Comparison of ENCODE assay signal across 1 cellular context in the genomic region with DNA sequence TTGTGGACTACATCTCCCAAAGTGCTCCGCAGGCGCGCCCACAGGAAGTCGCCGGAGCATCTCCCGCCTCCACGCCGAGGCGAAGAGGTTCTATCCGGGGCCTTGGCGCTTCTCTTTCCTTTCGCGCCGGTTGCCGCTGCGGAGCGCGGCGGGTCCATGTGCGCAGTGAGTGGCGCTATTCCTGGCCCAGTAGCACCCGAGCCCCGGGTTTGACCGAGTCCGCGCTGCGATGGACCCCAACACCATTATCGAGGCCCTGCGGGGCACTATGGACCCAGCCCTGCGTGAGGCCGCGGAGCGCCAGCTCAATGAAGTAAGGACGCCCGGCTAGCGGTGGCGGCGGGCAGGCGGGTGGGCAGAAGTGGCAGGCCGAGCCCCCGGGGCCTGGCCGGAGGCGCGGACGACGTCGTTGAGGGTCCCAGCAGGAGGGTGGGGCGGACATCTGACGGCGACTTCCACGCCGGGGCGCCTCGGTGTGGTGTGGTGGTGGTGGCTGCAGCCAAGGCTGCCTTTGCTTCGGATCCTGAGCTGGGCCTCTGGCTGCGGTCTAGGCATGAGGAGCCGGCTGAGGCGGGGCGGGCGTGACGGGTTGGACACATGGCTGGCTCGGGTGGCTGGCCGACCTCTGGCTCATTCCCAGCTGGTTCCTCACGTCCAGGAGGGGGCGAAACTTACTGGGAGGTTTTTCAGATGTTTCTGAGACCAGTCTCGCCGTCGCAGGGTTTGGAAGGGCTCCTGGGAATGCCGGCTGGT.
TF ChIP-seq lines count a peak whose summit lies in the region.

A gene (plus strand): TSS at position 118 of the 753 bp plus-strand sequence. CDS start 112 bp downstream, at position 230.

TF ChIP-seq in HepG2, 621 proteins besides CTCF, POLR2A, EP300 and RAD21 (continued from another document and continues in another):
- TF ChIP-seq, protein P1, sequence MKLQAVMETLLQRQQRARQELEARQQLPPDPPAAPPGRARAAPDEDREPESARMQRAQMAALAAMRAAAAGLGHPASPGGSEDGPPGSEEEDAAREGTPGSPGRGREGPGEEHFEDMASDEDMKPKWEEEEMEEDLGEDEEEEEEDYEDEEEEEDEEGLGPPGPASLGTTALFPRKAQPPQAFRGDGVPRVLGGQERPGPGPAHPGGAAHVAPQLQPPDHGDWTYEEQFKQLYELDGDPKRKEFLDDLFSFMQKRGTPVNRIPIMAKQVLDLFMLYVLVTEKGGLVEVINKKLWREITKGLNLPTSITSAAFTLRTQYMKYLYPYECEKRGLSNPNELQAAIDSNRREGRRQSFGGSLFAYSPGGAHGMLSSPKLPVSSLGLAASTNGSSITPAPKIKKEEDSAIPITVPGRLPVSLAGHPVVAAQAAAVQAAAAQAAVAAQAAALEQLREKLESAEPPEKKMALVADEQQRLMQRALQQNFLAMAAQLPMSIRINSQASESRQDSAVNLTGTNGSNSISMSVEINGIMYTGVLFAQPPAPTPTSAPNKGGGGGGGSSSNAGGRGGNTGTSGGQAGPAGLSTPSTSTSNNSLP (IDR thresholded peaks at IDR 0.05; ENCODE audit: low read depth, low read length), result no peak
- TF ChIP-seq, protein P2, sequence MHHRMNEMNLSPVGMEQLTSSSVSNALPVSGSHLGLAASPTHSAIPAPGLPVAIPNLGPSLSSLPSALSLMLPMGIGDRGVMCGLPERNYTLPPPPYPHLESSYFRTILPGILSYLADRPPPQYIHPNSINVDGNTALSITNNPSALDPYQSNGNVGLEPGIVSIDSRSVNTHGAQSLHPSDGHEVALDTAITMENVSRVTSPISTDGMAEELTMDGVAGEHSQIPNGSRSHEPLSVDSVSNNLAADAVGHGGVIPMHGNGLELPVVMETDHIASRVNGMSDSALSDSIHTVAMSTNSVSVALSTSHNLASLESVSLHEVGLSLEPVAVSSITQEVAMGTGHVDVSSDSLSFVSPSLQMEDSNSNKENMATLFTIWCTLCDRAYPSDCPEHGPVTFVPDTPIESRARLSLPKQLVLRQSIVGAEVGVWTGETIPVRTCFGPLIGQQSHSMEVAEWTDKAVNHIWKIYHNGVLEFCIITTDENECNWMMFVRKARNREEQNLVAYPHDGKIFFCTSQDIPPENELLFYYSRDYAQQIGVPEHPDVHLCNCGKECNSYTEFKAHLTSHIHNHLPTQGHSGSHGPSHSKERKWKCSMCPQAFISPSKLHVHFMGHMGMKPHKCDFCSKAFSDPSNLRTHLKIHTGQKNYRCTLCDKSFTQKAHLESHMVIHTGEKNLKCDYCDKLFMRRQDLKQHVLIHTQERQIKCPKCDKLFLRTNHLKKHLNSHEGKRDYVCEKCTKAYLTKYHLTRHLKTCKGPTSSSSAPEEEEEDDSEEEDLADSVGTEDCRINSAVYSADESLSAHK (CRISPR knock-in tag; IDR thresholded peaks at IDR 0.05; ENCODE audit: borderline replicate concordance), result no peak
- TF ChIP-seq PRMT3 (CRISPR knock-in tag; IDR thresholded peaks at IDR 0.05; ENCODE audit: borderline replicate concordance, low read depth) (no peak), ZNF883 (CRISPR knock-in tag; IDR thresholded peaks at IDR 0.05; ENCODE audit: not compliant biosample characterization) (peak; percentile 90), JDP2 (CRISPR knock-in tag; IDR thresholded peaks at IDR 0.05; ENCODE audit: borderline replicate concordance) (no peak), NR2F6 (IDR thresholded peaks at IDR 0.05) (no peak), NR2F6 (CRISPR knock-in tag; IDR thresholded peaks at IDR 0.05) (no peak), SNAPC2 (CRISPR knock-in tag; IDR thresholded peaks at IDR 0.05) (no peak), ZNF75D (CRISPR knock-in tag; IDR thresholded peaks at IDR 0.05; ENCODE audit: borderline replicate concordance) (0 out of 2 replicates have a peak, but pooled peaks have one; percentile 76), EHMT2 (IDR thresholded peaks at IDR 0.05; ENCODE audit: borderline replicate concordance, low read depth, low read length) (no peak), RARA (CRISPR knock-in tag; IDR thresholded peaks at IDR 0.05) (no peak), ZFP36L2 (CRISPR knock-in tag; IDR thresholded peaks at IDR 0.05) (no peak), MBNL3 (CRISPR knock-in tag; conservative IDR thresholded peaks at IDR 0.05) (no peak), ZNF772 (CRISPR knock-in tag; IDR thresholded peaks at IDR 0.05) (no peak; the same call in 1 of the 2 replicates), PHF21A (CRISPR knock-in tag; IDR thresholded peaks at IDR 0.05) (peak; percentile 34; the same call in 1 of the 2 replicates), ZNF816 (CRISPR knock-in tag; IDR thresholded peaks at IDR 0.05; ENCODE audit: borderline replicate concordance) (no peak), MTA1 (CRISPR knock-in tag; IDR thresholded peaks at IDR 0.05; ENCODE audit: borderline replicate concordance) (no peak), YY1 (IDR thresholded peaks at IDR 0.05; ENCODE audit: insufficient read depth, insufficient replicate concordance, low read depth, low read length) (peak; percentile 49), ZNF326 (CRISPR knock-in tag; IDR thresholded peaks at IDR 0.05; ENCODE audit: borderline replicate concordance) (no peak), CBX1 (IDR thresholded peaks at IDR 0.05; ENCODE audit: low read depth) (no peak), GPN1 (CRISPR knock-in tag; IDR thresholded peaks at IDR 0.05; ENCODE audit: borderline replicate concordance) (no peak), SMAD3 (CRISPR knock-in tag; IDR thresholded peaks at IDR 0.05) (0 out of 2 replicates have a peak, but pooled peaks have one; percentile 61), ZNF124 (CRISPR knock-in tag; IDR thresholded peaks at IDR 0.05) (peak; percentile 46; the same call in 1 of the 2 replicates), ZMYM4 (CRISPR knock-in tag; IDR thresholded peaks at IDR 0.05) (peak; percentile 61), RXRA (CRISPR knock-in tag; IDR thresholded peaks at IDR 0.05) (peak; percentile 76), ZNF616 (CRISPR knock-in tag; IDR thresholded peaks at IDR 0.05; ENCODE audit: low read depth) (no peak), JUN (CRISPR knock-in tag; IDR thresholded peaks at IDR 0.05) (no peak), SMARCE1 (IDR thresholded peaks at IDR 0.05; ENCODE audit: borderline replicate concordance) (no peak), SSRP1 (CRISPR knock-in tag; IDR thresholded peaks at IDR 0.05) (no peak)
- TF ChIP-seq, protein P3, sequence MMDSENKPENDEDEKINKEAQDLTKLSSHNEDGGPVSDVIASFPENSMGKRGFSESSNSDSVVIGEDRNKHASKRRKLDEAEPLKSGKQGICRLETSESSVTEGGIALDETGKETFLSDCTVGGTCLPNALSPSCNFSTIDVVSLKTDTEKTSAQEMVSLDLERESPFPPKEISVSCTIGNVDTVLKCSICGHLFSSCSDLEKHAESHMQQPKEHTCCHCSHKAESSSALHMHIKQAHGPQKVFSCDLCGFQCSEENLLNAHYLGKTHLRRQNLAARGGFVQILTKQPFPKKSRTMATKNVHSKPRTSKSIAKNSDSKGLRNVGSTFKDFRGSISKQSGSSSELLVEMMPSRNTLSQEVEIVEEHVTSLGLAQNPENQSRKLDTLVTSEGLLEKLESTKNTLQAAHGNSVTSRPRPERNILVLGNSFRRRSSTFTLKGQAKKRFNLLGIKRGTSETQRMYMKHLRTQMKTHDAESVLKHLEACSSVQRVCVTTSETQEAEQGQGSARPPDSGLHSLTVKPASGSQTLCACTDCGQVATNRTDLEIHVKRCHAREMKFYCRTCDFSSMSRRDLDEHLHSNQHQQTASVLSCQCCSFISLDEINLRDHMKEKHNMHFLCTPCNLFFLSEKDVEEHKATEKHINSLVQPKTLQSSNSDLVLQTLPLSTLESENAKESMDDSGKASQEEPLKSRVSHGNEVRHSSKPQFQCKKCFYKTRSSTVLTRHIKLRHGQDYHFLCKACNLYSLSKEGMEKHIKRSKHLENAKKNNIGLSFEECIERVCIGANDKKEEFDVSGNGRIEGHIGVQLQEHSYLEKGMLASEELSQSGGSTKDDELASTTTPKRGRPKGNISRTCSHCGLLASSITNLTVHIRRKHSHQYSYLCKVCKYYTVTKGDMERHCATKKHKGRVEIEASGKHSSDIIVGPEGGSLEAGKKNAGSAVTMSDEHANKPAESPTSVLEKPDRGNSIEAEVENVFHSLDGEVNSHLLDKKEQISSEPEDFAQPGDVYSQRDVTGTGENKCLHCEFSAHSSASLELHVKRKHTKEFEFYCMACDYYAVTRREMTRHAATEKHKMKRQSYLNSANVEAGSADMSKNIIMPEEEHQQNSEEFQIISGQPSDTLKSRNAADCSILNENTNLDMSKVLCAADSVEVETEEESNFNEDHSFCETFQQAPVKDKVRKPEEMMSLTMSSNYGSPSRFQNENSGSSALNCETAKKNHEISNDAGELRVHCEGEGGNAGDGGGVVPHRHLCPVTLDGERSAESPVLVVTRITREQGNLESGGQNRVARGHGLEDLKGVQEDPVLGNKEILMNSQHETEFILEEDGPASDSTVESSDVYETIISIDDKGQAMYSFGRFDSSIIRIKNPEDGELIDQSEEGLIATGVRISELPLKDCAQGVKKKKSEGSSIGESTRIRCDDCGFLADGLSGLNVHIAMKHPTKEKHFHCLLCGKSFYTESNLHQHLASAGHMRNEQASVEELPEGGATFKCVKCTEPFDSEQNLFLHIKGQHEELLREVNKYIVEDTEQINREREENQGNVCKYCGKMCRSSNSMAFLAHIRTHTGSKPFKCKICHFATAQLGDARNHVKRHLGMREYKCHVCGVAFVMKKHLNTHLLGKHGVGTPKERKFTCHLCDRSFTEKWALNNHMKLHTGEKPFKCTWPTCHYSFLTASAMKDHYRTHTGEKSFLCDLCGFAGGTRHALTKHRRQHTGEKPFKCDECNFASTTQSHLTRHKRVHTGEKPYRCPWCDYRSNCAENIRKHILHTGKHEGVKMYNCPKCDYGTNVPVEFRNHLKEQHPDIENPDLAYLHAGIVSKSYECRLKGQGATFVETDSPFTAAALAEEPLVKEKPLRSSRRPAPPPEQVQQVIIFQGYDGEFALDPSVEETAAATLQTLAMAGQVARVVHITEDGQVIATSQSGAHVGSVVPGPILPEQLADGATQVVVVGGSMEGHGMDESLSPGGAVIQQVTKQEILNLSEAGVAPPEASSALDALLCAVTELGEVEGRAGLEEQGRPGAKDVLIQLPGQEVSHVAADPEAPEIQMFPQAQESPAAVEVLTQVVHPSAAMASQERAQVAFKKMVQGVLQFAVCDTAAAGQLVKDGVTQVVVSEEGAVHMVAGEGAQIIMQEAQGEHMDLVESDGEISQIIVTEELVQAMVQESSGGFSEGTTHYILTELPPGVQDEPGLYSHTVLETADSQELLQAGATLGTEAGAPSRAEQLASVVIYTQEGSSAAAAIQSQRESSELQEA (CRISPR knock-in tag; IDR thresholded peaks at IDR 0.05; ENCODE audit: not compliant biosample characterization), result peak; percentile 72
- TF ChIP-seq, protein P4, sequence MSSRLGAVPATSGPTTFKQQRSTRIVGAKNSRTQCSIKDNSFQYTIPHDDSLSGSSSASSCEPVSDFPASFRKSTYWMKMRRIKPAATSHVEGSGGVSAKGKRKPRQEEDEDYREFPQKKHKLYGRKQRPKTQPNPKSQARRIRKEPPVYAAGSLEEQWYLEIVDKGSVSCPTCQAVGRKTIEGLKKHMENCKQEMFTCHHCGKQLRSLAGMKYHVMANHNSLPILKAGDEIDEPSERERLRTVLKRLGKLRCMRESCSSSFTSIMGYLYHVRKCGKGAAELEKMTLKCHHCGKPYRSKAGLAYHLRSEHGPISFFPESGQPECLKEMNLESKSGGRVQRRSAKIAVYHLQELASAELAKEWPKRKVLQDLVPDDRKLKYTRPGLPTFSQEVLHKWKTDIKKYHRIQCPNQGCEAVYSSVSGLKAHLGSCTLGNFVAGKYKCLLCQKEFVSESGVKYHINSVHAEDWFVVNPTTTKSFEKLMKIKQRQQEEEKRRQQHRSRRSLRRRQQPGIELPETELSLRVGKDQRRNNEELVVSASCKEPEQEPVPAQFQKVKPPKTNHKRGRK (CRISPR knock-in tag; IDR thresholded peaks at IDR 0.05), result no peak
- TF ChIP-seq, protein P5, sequence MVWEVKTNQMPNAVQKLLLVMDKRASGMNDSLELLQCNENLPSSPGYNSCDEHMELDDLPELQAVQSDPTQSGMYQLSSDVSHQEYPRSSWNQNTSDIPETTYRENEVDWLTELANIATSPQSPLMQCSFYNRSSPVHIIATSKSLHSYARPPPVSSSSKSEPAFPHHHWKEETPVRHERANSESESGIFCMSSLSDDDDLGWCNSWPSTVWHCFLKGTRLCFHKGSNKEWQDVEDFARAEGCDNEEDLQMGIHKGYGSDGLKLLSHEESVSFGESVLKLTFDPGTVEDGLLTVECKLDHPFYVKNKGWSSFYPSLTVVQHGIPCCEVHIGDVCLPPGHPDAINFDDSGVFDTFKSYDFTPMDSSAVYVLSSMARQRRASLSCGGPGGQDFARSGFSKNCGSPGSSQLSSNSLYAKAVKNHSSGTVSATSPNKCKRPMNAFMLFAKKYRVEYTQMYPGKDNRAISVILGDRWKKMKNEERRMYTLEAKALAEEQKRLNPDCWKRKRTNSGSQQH (CRISPR knock-in tag; IDR thresholded peaks at IDR 0.05; ENCODE audit: low read depth), result peak; percentile 10; the same call in 1 of the 2 replicates
- TF ChIP-seq, protein P6, sequence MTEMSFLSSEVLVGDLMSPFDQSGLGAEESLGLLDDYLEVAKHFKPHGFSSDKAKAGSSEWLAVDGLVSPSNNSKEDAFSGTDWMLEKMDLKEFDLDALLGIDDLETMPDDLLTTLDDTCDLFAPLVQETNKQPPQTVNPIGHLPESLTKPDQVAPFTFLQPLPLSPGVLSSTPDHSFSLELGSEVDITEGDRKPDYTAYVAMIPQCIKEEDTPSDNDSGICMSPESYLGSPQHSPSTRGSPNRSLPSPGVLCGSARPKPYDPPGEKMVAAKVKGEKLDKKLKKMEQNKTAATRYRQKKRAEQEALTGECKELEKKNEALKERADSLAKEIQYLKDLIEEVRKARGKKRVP (CRISPR knock-in tag; IDR thresholded peaks at IDR 0.05), result no peak
- TF ChIP-seq, protein P7, sequence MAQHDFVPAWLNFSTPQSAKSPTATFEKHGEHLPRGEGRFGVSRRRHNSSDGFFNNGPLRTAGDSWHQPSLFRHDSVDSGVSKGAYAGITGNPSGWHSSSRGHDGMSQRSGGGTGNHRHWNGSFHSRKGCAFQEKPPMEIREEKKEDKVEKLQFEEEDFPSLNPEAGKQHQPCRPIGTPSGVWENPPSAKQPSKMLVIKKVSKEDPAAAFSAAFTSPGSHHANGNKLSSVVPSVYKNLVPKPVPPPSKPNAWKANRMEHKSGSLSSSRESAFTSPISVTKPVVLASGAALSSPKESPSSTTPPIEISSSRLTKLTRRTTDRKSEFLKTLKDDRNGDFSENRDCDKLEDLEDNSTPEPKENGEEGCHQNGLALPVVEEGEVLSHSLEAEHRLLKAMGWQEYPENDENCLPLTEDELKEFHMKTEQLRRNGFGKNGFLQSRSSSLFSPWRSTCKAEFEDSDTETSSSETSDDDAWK (CRISPR knock-in tag; IDR thresholded peaks at IDR 0.05), result no peak
- TF ChIP-seq, protein P8, sequence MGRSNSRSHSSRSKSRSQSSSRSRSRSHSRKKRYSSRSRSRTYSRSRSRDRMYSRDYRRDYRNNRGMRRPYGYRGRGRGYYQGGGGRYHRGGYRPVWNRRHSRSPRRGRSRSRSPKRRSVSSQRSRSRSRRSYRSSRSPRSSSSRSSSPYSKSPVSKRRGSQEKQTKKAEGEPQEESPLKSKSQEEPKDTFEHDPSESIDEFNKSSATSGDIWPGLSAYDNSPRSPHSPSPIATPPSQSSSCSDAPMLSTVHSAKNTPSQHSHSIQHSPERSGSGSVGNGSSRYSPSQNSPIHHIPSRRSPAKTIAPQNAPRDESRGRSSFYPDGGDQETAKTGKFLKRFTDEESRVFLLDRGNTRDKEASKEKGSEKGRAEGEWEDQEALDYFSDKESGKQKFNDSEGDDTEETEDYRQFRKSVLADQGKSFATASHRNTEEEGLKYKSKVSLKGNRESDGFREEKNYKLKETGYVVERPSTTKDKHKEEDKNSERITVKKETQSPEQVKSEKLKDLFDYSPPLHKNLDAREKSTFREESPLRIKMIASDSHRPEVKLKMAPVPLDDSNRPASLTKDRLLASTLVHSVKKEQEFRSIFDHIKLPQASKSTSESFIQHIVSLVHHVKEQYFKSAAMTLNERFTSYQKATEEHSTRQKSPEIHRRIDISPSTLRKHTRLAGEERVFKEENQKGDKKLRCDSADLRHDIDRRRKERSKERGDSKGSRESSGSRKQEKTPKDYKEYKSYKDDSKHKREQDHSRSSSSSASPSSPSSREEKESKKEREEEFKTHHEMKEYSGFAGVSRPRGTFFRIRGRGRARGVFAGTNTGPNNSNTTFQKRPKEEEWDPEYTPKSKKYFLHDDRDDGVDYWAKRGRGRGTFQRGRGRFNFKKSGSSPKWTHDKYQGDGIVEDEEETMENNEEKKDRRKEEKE (IDR thresholded peaks at IDR 0.05), result no peak
